ENCODE assay signal across 14 cellular contexts in the genomic region with DNA sequence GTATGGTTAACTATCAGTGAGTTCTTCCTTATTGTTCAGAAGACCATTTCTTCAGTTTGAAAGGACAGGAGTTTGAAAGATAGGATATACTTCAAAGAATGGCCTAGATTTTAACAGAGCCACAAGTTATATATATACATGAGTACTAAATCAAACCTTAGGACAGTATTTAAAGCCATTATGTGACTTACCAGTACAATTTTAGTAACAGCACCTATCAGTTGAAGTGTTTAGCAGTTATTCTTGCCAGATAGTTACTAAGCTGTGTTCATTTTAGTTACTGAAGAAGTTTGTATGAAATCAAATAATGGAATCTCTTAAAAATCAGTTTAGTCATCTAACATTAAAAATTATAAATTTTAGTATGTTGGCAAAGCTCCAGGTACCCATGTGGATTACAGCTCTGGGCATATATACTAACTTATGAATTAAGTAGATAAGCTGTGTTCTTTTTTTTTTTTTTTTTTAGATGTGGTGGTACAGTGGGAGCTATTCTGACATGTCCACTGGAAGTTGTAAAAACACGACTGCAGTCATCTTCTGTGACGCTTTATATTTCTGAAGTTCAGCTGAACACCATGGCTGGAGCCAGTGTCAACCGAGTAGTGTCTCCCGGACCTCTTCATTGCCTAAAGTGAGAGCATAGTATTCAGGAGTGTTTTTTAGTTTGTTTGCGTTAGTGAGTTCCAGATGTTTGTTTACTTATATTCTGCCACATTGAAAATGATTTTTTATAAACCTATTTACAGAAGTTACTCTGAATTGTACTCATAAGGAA.
"Had no signal": no experiment of that assay in that cellular context is flagged by ENCODE, and none has a peak within 500 bp of the region (broad histone marks: within the 10 kb centered on the region; RNA-seq: fewer than 3 reads in every experiment).

No MANE protein-coding gene starts in this region.

- H3K4me1 ChIP-seq: uterus had no signal

- ATAC-seq: activated CD4-positive, CD25-positive, alpha-beta regulatory T cell treated with anti-CD3 and anti-CD28 coated beads, Interleukin-2, amount 50 U/mL, for 24 hours; effector memory CD8-positive, alpha-beta T cell; gastroesophageal sphincter had no signal

- H3K27me3 ChIP-seq: brain microvascular endothelial cell, gastroesophageal sphincter, tibial artery, uterus had no signal

- H3K9me3 ChIP-seq: gastroesophageal sphincter, tibial artery, uterus had no signal

- H3K4me3 ChIP-seq: gastroesophageal sphincter, tibial artery, uterus had no signal

- H3K27ac ChIP-seq: brain microvascular endothelial cell, gastroesophageal sphincter, tibial artery, uterus had no signal

- DNase-seq: activated naive CD4-positive, alpha-beta T cell; activated naive CD8-positive, alpha-beta T cell treated with anti-CD3 and anti-CD28 coated beads, Interleukin-2, amount 10 ng/mL, durations not matched to agents 7 days and 5 days; activated T-cell treated with anti-CD3 and anti-CD28 coated beads for 4 hours; brain microvascular endothelial cell; dermis blood vessel endothelial cell; effector memory CD8-positive, alpha-beta T cell; midbrain; stimulated activated CD4-positive, alpha-beta T cell treated with anti-CD3 and anti-CD28 coated beads, Interleukin-12 subunit alpha, Interleukin-12 subunit beta, amount 100 ng/mL, for 4 hours; stimulated activated naive CD4-positive, alpha-beta T cell; SW 1271; tibial artery; uterus had no signal

- H3K36me3 ChIP-seq: uterus had no signal
